Comparison of ENCODE assay signal across 14 cellular contexts in genomic region chr3:102207173-102207572, GRCh38.
DNase-seq lines count a peak whose midpoint lies in the region; ATAC-seq and TF ChIP-seq lines count a peak whose summit lies in the region.
"Had no signal": no experiment of that assay in that cellular context is flagged by ENCODE, and none has a peak within 500 bp of the region (broad histone marks: within the 10 kb centered on the region; RNA-seq: fewer than 3 reads in every experiment).

No MANE protein-coding gene starts in this region.

- no peaks in the 10 kb centered on the region for H3K9me3 ChIP-seq in neuronal stem cell (replicated peaks in 1 of 2; ENCODE audit: control insufficient read depth in 2 of 2, insufficient read depth in 1 of 2, low read depth in 1 of 2, low read length in 2 of 2)
- H3K9me3 ChIP-seq in effector memory CD4-positive, alpha-beta T cell (ENCODE audit: control insufficient read depth, low read length): no peaks in the 10 kb centered on the region

- H2BK12ac ChIP-seq in neuronal stem cell (ENCODE audit: low read length): no peak overlapping the region

- no peak overlapping the region for H3K4me2 ChIP-seq in neuronal stem cell (ENCODE audit: insufficient read depth, low read length, poor library complexity, severe bottlenecking)

- no peak for TF ChIP-seq CTCF in fibroblast of the aortic adventitia (IDR thresholded peaks at IDR 0.05; ENCODE audit: insufficient read depth, low read length)

- H3K79me1 ChIP-seq in neuronal stem cell (ENCODE audit: low read depth, low read length): no peaks in the 10 kb centered on the region

- H3K4ac ChIP-seq in neuronal stem cell (ENCODE audit: low read length): no peak overlapping the region

- no peak overlapping the region for H2AK5ac ChIP-seq in neuronal stem cell (ENCODE audit: low read depth, low read length)

- DNase-seq in EH (ENCODE audit: low read depth) (peak; percentile 85), amniotic epithelial cell (ENCODE audit: low read depth) (peak; percentile 30), fibroblast of the aortic adventitia (ENCODE audit: low read depth) (peak; percentile 57), stromal cell of bone marrow (ENCODE audit: low read depth) (peak; percentile 70), neuronal stem cell (ENCODE audit: low spot score) (no peak), pons (ENCODE audit: low spot score) (no peak)
- no peak for DNase-seq in effector memory CD4-positive, alpha-beta T cell
- DNase-seq: activated CD4-positive, alpha-beta memory T cell treated with anti-CD3 and anti-CD28 coated beads for 36 hours; COR-L47; NCI-H1436; NCI-H2171; NCI-H69; SIG-M5 had no signal

- H3K23ac ChIP-seq in neuronal stem cell (ENCODE audit: low read depth, low read length, poor library complexity): no peak overlapping the region

- H2BK120ac ChIP-seq in neuronal stem cell (ENCODE audit: low read depth, low read length): no peak overlapping the region

- no peak overlapping the region for H3K9ac ChIP-seq in neuronal stem cell (ENCODE audit: low read depth, low read length, poor library complexity)

- no peak overlapping the region for H2BK5ac ChIP-seq in neuronal stem cell (ENCODE audit: low read length)

- no peaks in the 10 kb centered on the region for H3K27me3 ChIP-seq in neuronal stem cell (ENCODE audit: control insufficient read depth in 3 of 3, insufficient read depth in 3 of 3, low read depth in 1 of 3, low read length in 3 of 3)
- H3K27me3 ChIP-seq in effector memory CD4-positive, alpha-beta T cell (replicated peaks; ENCODE audit: control insufficient read depth, insufficient read depth, low read length, poor library complexity, severe bottlenecking): no peaks in the 10 kb centered on the region

- no peak overlapping the region for H4K91ac ChIP-seq in neuronal stem cell (ENCODE audit: low read depth, low read length, poor library complexity)

- H3K4me3 ChIP-seq in fibroblast of the aortic adventitia (ENCODE audit: low read depth, low read length) (no peak overlapping the region), neuronal stem cell (ENCODE audit: low read length in 2 of 2) (no peak overlapping the region)
- H3K4me3 ChIP-seq in effector memory CD4-positive, alpha-beta T cell (ENCODE audit: insufficient read depth, low read depth, low read length, poor library complexity, severe bottlenecking): no peak overlapping the region

- H3K4me1 ChIP-seq in neuronal stem cell (ENCODE audit: control insufficient read depth in 2 of 2, insufficient read depth in 1 of 2, low read depth in 1 of 2, low read length in 2 of 2): no peaks in the 10 kb centered on the region
- no peaks in the 10 kb centered on the region for H3K4me1 ChIP-seq in effector memory CD4-positive, alpha-beta T cell (ENCODE audit: control insufficient read depth, insufficient read depth, low read length, poor library complexity, severe bottlenecking)

- H3K36me3 ChIP-seq in neuronal stem cell (replicated peaks in 1 of 2; ENCODE audit: control insufficient read depth in 2 of 2, insufficient read depth in 2 of 2, low read length in 2 of 2): no peaks in the 10 kb centered on the region
- H3K36me3 ChIP-seq in effector memory CD4-positive, alpha-beta T cell (ENCODE audit: control insufficient read depth, insufficient read depth, low read length): no peaks in the 10 kb centered on the region

- H2AFZ ChIP-seq in neuronal stem cell (ENCODE audit: low read length): no peak overlapping the region

- no peak overlapping the region for H3K27ac ChIP-seq in neuronal stem cell (replicated peaks; ENCODE audit: low read length)
- no peak overlapping the region for H3K27ac ChIP-seq in effector memory CD4-positive, alpha-beta T cell (ENCODE audit: insufficient read depth, low read length, poor library complexity, severe bottlenecking)

- WGBS in neuronal stem cell (ENCODE audit: extremely low coverage in 2 of 2, insufficient read length in 2 of 2, insufficient replicate concordance in 1 of 2), 2 donors: no CpG with 5 or more reads among the region's 3 CpGs

- H2BK15ac ChIP-seq in neuronal stem cell (ENCODE audit: low read length): no peak overlapping the region

- H4K8ac ChIP-seq in neuronal stem cell (ENCODE audit: low read depth, low read length): no peak overlapping the region

- no peak overlapping the region for H3K14ac ChIP-seq in neuronal stem cell (ENCODE audit: low read length)

- no peak for ATAC-seq in HG03457 (IDR thresholded peaks at IDR 0.05; ENCODE audit: unreplicated experiment)

- no peak overlapping the region for H3K18ac ChIP-seq in neuronal stem cell (ENCODE audit: low read length)

Comparison
In these comparisons a context has a peak if more than half of its experiments do, and no peak if none do; other contexts are left out.
1. DNase-seq: peak in EH (single experiment), amniotic epithelial cell (single experiment), fibroblast of the aortic adventitia (single experiment) and stromal cell of bone marrow (single experiment); none in neuronal stem cell (single experiment), pons (single experiment) and effector memory CD4-positive, alpha-beta T cell (0 of 3).